Comparison of ENCODE assay signal across 9 cellular contexts in the genomic region with DNA sequence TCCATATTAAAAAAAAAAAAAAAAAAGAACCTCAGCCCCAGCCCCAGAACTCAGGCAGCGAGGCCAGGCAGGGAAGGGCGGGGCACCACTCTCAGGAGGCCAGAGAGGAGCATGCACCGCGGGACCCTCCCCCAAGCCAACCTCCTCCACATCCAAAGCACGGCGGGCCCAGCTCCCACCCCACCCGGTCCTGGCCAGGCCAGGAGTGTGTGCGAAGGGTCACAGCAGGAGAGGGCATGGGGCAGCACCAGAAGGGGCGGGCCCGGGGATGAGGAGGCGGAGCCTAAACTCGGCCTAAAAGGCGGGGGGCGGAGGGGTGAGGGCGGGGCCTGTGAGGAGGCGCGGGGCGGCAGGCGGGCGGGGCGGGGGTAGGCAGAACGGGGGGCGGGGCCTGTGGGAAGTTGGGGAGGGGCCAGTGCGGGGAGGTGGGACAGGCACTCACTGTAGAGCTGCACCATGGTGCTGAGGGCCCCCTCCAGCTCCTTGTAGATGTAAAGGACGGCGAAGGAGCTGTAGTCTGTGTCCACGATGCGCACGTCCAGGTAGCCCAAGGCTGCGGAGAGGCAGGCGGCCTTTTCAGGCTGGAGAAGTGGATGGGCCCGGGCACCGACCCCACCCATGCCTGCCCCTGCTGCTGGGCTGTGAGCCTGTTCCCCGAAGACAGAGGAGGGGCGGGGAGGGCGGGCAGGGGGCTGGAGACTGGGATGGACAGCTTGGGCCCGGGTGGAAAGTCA. TPM values are rescaled to one million over a fixed set of nuclear protein-coding genes. Genes with fewer than 3 reads are reported as not detected.
DNase-seq lines count a peak whose midpoint lies in the region; ATAC-seq and TF ChIP-seq lines count a peak whose summit lies in the region.
"Had no signal": no experiment of that assay in that cellular context is flagged by ENCODE, and none has a peak within 500 bp of the region (broad histone marks: within the 10 kb centered on the region; RNA-seq: fewer than 3 reads in every experiment).

No MANE protein-coding gene starts in this region.

- intact Hi-C loops in heart left ventricle (cut with DNase I): no loop called here

- DNase-seq in SHP77 (lab: John Stamatoyannopoulos, UW) (peak; percentile 34 to 58), SHP77 treated with DMSO at 0.1 percent for 48 hours (lab: John Stamatoyannopoulos, UW) (no peak), WERI-Rb-1 (peak; percentile 70), heart left ventricle (peak in 4 of 5 donors; percentile 32 to 76 (median 56)), cerebellar nuclear complex (lab: John Stamatoyannopoulos, UW) (no peak)
- DNase-seq in stimulated activated CD8-positive, alpha-beta memory T cell treated with anti-CD3 and anti-CD28 coated beads, Interleukin-7, amount 100 ng/mL, for 24 hours (ENCODE audit: low read depth): peak; percentile 27
- DNase-seq in NK-92 treated with Interleukin-12 subunit alpha and Interleukin-12 subunit beta, amount 100 ng/mL, for 24 hours (lab: John Stamatoyannopoulos, UW): no peak

- peak in 1 of 2 donors; percentile 22 for TF ChIP-seq POLR2A in heart left ventricle (IDR thresholded peaks at IDR 0.05)

- H3K4me3 ChIP-seq in WERI-Rb-1 (ENCODE audit: low read depth, low read length) (no peak overlapping the region), heart left ventricle (no peak overlapping the region)

- H3K4me1 ChIP-seq in heart left ventricle: peaks cover 0 to 20% (median 2%) of the 10 kb centered on the region in 12 donors

- TF ChIP-seq CTCF in WERI-Rb-1 (IDR thresholded peaks at IDR 0.05; ENCODE audit: low read depth, low read length): no peak
- TF ChIP-seq CTCF in heart left ventricle (IDR thresholded peaks at IDR 0.05): no peak

- H3K27me3 ChIP-seq in WERI-Rb-1 (ENCODE audit: insufficient read depth, low read depth, severe bottlenecking): no peaks in the 10 kb centered on the region
- H3K27me3 ChIP-seq in heart left ventricle: peaks cover 0 to 6% (median 1%) of the 10 kb centered on the region in 9 donors

- H3K36me3 ChIP-seq in WERI-Rb-1 (no peaks in the 10 kb centered on the region), heart left ventricle (no peaks in the 10 kb centered on the region)

- H3K9me3 ChIP-seq in WERI-Rb-1 (ENCODE audit: severe bottlenecking): no peaks in the 10 kb centered on the region
- no peaks in the 10 kb centered on the region for H3K9me3 ChIP-seq in heart left ventricle

- ATAC-seq in heart left ventricle (peak in 3 of 4 donors; percentile 25 to 40 (median 40)), HG02623 (IDR thresholded peaks at IDR 0.05; ENCODE audit: unreplicated experiment) (no peak)

- 18 to 27% (median 26%) methylated on average over 20 to 36 of the region's 37 CpGs for WGBS in heart left ventricle, 4 donors

- no peak overlapping the region for H3K27ac ChIP-seq in WERI-Rb-1
- no peak overlapping the region for H3K27ac ChIP-seq in heart left ventricle

RNA-seq across cellular contexts. Expression of a gene that starts 1.2 kb away (rescaled TPM):
- 1 to 10 TPM in 3 of 9 donors, under 1 TPM in 2, not detected in 4; 0.64 to 2.8 (median 1.2) TPM for total RNA-seq in heart left ventricle
- polyA plus RNA-seq in heart left ventricle: 1 to 10 TPM in 1 of 2 donors, under 1 TPM in 1; 0.65 to 2.4 TPM
- total RNA-seq: CD4-positive, alpha-beta T cell had no signal

RNA-seq across cellular contexts. Expression of a gene that starts 5.0 kb away (rescaled TPM):
- not detected for total RNA-seq in heart left ventricle
- polyA plus RNA-seq in heart left ventricle: not detected
- total RNA-seq: CD4-positive, alpha-beta T cell had no signal

RNA-seq across cellular contexts. Expression of a gene that starts 14.8 kb away (rescaled TPM):
- 10 to 100 TPM in 5 of 9 donors, 1 to 10 TPM in 3, under 1 TPM in 1; 0.81 to 58.7 (median 15.8) TPM for total RNA-seq in heart left ventricle
- 100 to 1,000 TPM in 1 of 2 donors, 10 to 100 TPM in 1; 46.1 to 101 TPM for polyA plus RNA-seq in heart left ventricle
- total RNA-seq: CD4-positive, alpha-beta T cell had no signal

RNA-seq across cellular contexts. Expression of a gene that starts 20.3 kb away (rescaled TPM):
- 10 to 100 TPM in 5 of 9 donors, 1 to 10 TPM in 2, under 1 TPM in 2; 0.50 to 21.5 (median 10.1) TPM for total RNA-seq in heart left ventricle
- polyA plus RNA-seq in heart left ventricle: 10 to 100 TPM; 15.7 to 40.7 TPM
- total RNA-seq: CD4-positive, alpha-beta T cell had no signal

RNA-seq across cellular contexts. Expression of a gene that starts 28.1 kb away (rescaled TPM):
- total RNA-seq in heart left ventricle: 100 to 1,000 TPM in 1 of 9 donors, 10 to 100 TPM in 8; 45.6 to 122 (median 63.3) TPM
- 100 to 1,000 TPM in 1 of 2 donors, 10 to 100 TPM in 1; 86.1 to 116 TPM for polyA plus RNA-seq in heart left ventricle

Comparison
In these comparisons a context has a peak if more than half of its experiments do, and no peak if none do; other contexts are left out.
1. DNase-seq: peak in SHP77 (2 of 2), WERI-Rb-1 (single experiment), heart left ventricle (4 of 5) and stimulated activated CD8-positive, alpha-beta memory T cell treated with anti-CD3 and anti-CD28 coated beads, Interleukin-7, amount 100 ng/mL, for 24 hours (single experiment); none in SHP77 treated with DMSO at 0.1 percent for 48 hours (single experiment), cerebellar nuclear complex (0 of 2) and NK-92 treated with Interleukin-12 subunit alpha and Interleukin-12 subunit beta, amount 100 ng/mL, for 24 hours (single experiment).